In genomic region chr2:27977623-27978312, GRCh38 we compare ENCODE assay signal across 10 cellular contexts.
DNase-seq lines count a peak whose midpoint lies in the region; ATAC-seq and TF ChIP-seq lines count a peak whose summit lies in the region.
"Had no signal": no experiment of that assay in that cellular context is flagged by ENCODE, and none has a peak within 500 bp of the region (broad histone marks: within the 10 kb centered on the region; RNA-seq: fewer than 3 reads in every experiment).

No MANE protein-coding gene starts in this region.

- peak overlapping the region; percentile 25 for H3K27ac Mint-ChIP-seq in activated naive CD4-positive, alpha-beta T cell treated with anti-CD3 and anti-CD28 coated beads for 36 hours

- no peaks in the 10 kb centered on the region for H3K27me3 Mint-ChIP-seq in activated naive CD4-positive, alpha-beta T cell treated with anti-CD3 and anti-CD28 coated beads for 36 hours (ENCODE audit: low read depth)

- H3K9me3 Mint-ChIP-seq in activated naive CD4-positive, alpha-beta T cell treated with anti-CD3 and anti-CD28 coated beads for 36 hours: peaks cover 3% of the 10 kb centered on the region

- no peak overlapping the region for H3K4me3 Mint-ChIP-seq in activated naive CD4-positive, alpha-beta T cell treated with anti-CD3 and anti-CD28 coated beads for 36 hours

- no peak for TF ChIP-seq CTCF in fibroblast of mammary gland (conservative IDR thresholded peaks at IDR 0.05; ENCODE audit: control insufficient read depth, insufficient read depth, low read depth, low read length)
- no peak for TF ChIP-seq CTCF in GM13977 (IDR thresholded peaks at IDR 0.05; ENCODE audit: extremely low read depth, insufficient read depth, missing control alignments)

- peaks cover 24% of the 10 kb centered on the region for H3K4me1 Mint-ChIP-seq in activated naive CD4-positive, alpha-beta T cell treated with anti-CD3 and anti-CD28 coated beads for 36 hours (ENCODE audit: low read depth)

- intact Hi-C loops in activated naive CD4-positive, alpha-beta T cell treated with anti-CD3 and anti-CD28 coated beads for 36 hours (cut with micrococcal nuclease): loop anchor here (1.0 to 5.0 kb wide), 2 partner anchors 11 to 75 kb away; no protein-coding TSS in a partner anchor

- H3K36me3 Mint-ChIP-seq in activated naive CD4-positive, alpha-beta T cell treated with anti-CD3 and anti-CD28 coated beads for 36 hours (ENCODE audit: low read depth): peaks cover 8% of the 10 kb centered on the region

- H3K4me3 ChIP-seq in fibroblast of mammary gland (ENCODE audit: control insufficient read depth, low read depth, low read length): no peak overlapping the region
- H3K4me3 ChIP-seq: lower lobe of right lung had no signal

- DNase-seq in activated naive CD4-positive, alpha-beta T cell treated with anti-CD3 and anti-CD28 coated beads for 36 hours: peak; percentile 56
- DNase-seq in activated naive CD4-positive, alpha-beta T cell treated with anti-CD3 and anti-CD28 coated beads, Interleukin-2, amount 50 U/mL, for 16 hours: no peak
- DNase-seq in SW 1271 (lab: John Stamatoyannopoulos, UW) (peak; percentile 95 to 97), fibroblast of mammary gland (ENCODE audit: low read depth) (peak; percentile 97), GM13977 (ENCODE audit: low spot score) (no peak)
- peak; percentile 28 for DNase-seq in stimulated activated naive CD8-positive, alpha-beta T cell treated with anti-CD3 and anti-CD28 coated beads, Interleukin-15, Interleukin-2, amounts not matched to agents 100 U/mL and 50 U/mL, for 24 hours
- DNase-seq: Caco-2, lower lobe of right lung had no signal

- in situ Hi-C loops in GM13977 (cut with MboI; ENCODE audit: low pct_unique_long_range_greater_than_20kb, low sequenced_read_pairs, unreplicated experiment): no loop called here

- peak; percentile 94 for ATAC-seq in stimulated activated naive CD8-positive, alpha-beta T cell treated with anti-CD3 and anti-CD28 coated beads, Interleukin-15, Interleukin-2, amounts not matched to agents 100 U/mL and 50 U/mL, for 24 hours
- ATAC-seq in HG03354 (IDR thresholded peaks at IDR 0.05; ENCODE audit: poor library complexity, severe bottlenecking, unreplicated experiment) (no peak), GM18502 (IDR thresholded peaks at IDR 0.05; ENCODE audit: poor library complexity, unreplicated experiment) (no peak)

- CTCF ChIA-PET in activated naive CD4-positive, alpha-beta T cell treated with anti-CD3 and anti-CD28 coated beads for 36 hours (lab: Charles Lee): no interaction called here

Comparison
In these comparisons a context has a peak if more than half of its experiments do, and no peak if none do; other contexts are left out.
1. DNase-seq: peak in activated naive CD4-positive, alpha-beta T cell treated with anti-CD3 and anti-CD28 coated beads for 36 hours (single experiment), SW 1271 (2 of 2), fibroblast of mammary gland (single experiment) and stimulated activated naive CD8-positive, alpha-beta T cell treated with anti-CD3 and anti-CD28 coated beads, Interleukin-15, Interleukin-2, amounts not matched to agents 100 U/mL and 50 U/mL, for 24 hours (single experiment); none in activated naive CD4-positive, alpha-beta T cell treated with anti-CD3 and anti-CD28 coated beads, Interleukin-2, amount 50 U/mL, for 16 hours (single experiment) and GM13977 (single experiment).